Comparison of ENCODE assay signal across 1 cellular context in the genomic region with DNA sequence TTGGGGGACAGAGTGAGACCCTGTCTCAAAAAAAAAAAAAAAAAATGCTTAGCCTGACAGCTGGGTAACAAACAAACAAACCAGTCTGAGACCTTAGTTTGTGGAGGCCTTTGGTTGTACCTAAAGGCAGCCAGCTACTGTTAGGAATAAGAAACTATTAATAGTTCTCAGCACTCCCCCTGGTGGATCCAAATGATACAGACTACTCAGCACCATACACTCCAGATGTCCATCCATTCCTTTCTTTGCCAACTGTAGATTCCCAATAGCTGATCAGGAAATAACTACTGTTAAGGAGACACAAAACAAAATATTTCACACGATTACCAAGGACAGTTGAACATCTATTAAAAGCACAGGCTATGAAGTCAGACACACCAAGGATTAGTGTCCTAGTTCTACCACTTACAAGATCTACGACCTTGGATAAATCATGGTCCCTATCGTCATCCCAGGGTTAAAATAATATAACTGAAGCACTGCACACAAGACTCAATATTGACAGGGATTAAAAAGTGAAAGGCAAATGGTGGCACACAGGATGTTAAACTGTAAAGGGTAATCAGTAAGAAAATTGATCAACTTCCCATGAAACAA.
TF ChIP-seq lines count a peak whose summit lies in the region.

No MANE protein-coding gene starts in this region.

TF ChIP-seq in HEK293, 187 proteins besides CTCF, POLR2A, EP300 and RAD21 (continued from another document):
- TF ChIP-seq ZFP41 (tag by site-specific recombination; IDR thresholded peaks at IDR 0.05; ENCODE audit: borderline replicate concordance): no peak
- TF ChIP-seq ZNF513 (tag by site-specific recombination; IDR thresholded peaks at IDR 0.05): no peak
- no peak for TF ChIP-seq ZNF350 (tag by site-specific recombination; IDR thresholded peaks at IDR 0.05)
- no peak for TF ChIP-seq ZNF558 (tag by site-specific recombination; IDR thresholded peaks at IDR 0.05)
- no peak for TF ChIP-seq ZSCAN4 (tag by site-specific recombination; IDR thresholded peaks at IDR 0.05)
TF ChIP-seq in HEK293: peak in this region for 2.
